In the genomic region with DNA sequence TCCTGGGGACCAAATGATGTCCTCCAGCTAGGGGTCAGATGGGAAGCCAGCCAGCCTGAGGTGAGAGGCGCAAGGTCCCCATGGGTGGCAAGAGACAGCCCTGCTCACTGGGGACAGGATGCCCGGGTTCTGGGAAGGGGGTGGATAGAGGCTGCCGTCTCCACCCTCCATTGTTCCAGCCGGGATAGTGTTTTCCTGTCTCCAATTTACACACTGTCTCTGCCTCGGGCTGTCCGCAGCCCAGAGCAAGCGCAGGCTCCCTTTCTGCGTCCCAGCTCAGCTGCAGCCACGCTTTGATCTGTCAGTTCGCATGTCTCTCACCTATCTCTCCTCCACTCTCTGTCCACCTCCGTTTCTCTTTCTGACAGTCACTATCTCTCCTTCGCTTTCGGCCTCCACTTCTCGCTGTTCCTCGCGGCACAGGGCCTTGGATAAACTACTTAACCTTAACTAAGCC, we compare ENCODE assay signal across 9 cellular contexts. TPM values are rescaled to one million over a fixed set of nuclear protein-coding genes. Genes with fewer than 3 reads are reported as not detected.
A peak's percentile ranks its signal among the peaks of the same experiment; 100 is the strongest.
DNase-seq lines count a peak whose midpoint lies in the region; ATAC-seq and TF ChIP-seq lines count a peak whose summit lies in the region.
"Had no signal": no experiment of that assay in that cellular context is flagged by ENCODE, and none has a peak within 500 bp of the region (broad histone marks: within the 10 kb centered on the region; RNA-seq: fewer than 3 reads in every experiment).

No MANE protein-coding gene starts in this region.

- TF ChIP-seq POLR2A in sigmoid colon (IDR thresholded peaks at IDR 0.05), result no peak

- intact Hi-C loops in sigmoid colon (cut with DNase I), result no loop called here

- H3K36me3 ChIP-seq in brain microvascular endothelial cell (replicated peaks) (peaks cover 28% of the 10 kb centered on the region), sigmoid colon (peaks cover 26 to 38% (median 33%) of the 10 kb centered on the region in 4 donors)

- in situ Hi-C loops in brain microvascular endothelial cell (cut with HindIII; ENCODE audit: low pct_ligation_motif_present, low sequenced_read_pairs), result loop anchor here (25.0 kb wide), 1 partner anchor 113 kb away; the partner anchor contains the start of genes EPO and POP7

- H3K4me1 ChIP-seq in sigmoid colon, result peaks cover 0 to 34% (median 33%) of the 10 kb centered on the region in 4 donors

- H3K27ac ChIP-seq in brain microvascular endothelial cell, result no peak overlapping the region
- H3K27ac ChIP-seq in sigmoid colon, result peak overlapping the region; percentile 85 to 92 (median 88)

- WGBS in sigmoid colon, 2 donors, result 11 to 46% methylated on average over 16 of the region's 16 CpGs

- H3K4me3 ChIP-seq in brain microvascular endothelial cell (ENCODE audit: low read depth, low read length) (peak overlapping the region; percentile 72), iPS-18c (ENCODE audit: insufficient read depth, low read depth, low read length) (peak overlapping the region; percentile 94), sigmoid colon (peak overlapping the region; percentile 74 to 84 (median 80))

- no peak for TF ChIP-seq EP300 in sigmoid colon (IDR thresholded peaks at IDR 0.05)

- H3K27me3 ChIP-seq in brain microvascular endothelial cell (replicated peaks), result no peaks in the 10 kb centered on the region
- H3K27me3 ChIP-seq in sigmoid colon, result no peaks in the 10 kb centered on the region

- ATAC-seq in HG02588 (IDR thresholded peaks at IDR 0.05; ENCODE audit: unreplicated experiment) (no peak), GM19455 (IDR thresholded peaks at IDR 0.05; ENCODE audit: unreplicated experiment) (no peak)

- DNase-seq in EH (ENCODE audit: low read depth) (peak; percentile 41), brain microvascular endothelial cell (no peak), sigmoid colon (no peak), NCI-H128 (lab: John Stamatoyannopoulos, UW; ENCODE audit: unreplicated experiment) (no peak)
- no peak for DNase-seq in activated CD4-positive, alpha-beta T cell treated with anti-CD3 and anti-CD28 coated beads for 4 hours
- DNase-seq: stimulated activated CD4-positive, alpha-beta T cell treated with anti-CD3 and anti-CD28 coated beads, Interleukin-2, amount 100 ng/mL, for 24 hours had no signal

- TF ChIP-seq CTCF in brain microvascular endothelial cell (IDR thresholded peaks at IDR 0.05; ENCODE audit: low read depth, low read length, missing control alignments) (no peak), sigmoid colon (IDR thresholded peaks at IDR 0.05) (no peak)

- H3K9me3 ChIP-seq in iPS-18c (ENCODE audit: control insufficient read depth, insufficient read depth, low read length), result no peaks in the 10 kb centered on the region
- H3K9me3 ChIP-seq in sigmoid colon, result no peaks in the 10 kb centered on the region

RNA-seq across cellular contexts. Expression of gene EPHB4, which starts 2.1 kb away (rescaled TPM):
- total RNA-seq in sigmoid colon, result 10 to 100 TPM; 23.9 to 35.5 (median 29.3) TPM
- 10 to 100 TPM in 2 of 3 donors, 1 to 10 TPM in 1; 5.1 to 29.1 (median 10.2) TPM for polyA plus RNA-seq in sigmoid colon

RNA-seq across cellular contexts. Expression of gene SLC12A9, which starts 27.3 kb away (rescaled TPM):
- total RNA-seq in sigmoid colon, result 10 to 100 TPM; 10.4 to 17.9 (median 14.8) TPM
- 10 to 100 TPM in 1 of 3 donors, 1 to 10 TPM in 2; 2.5 to 34.2 (median 4.2) TPM for polyA plus RNA-seq in sigmoid colon

RNA-seq across cellular contexts. Expression of gene TRIP6, which starts 41.9 kb away (rescaled TPM):
- total RNA-seq in sigmoid colon, result 10 to 100 TPM; 37.8 to 79.7 (median 51.1) TPM
- polyA plus RNA-seq in sigmoid colon, result 10 to 100 TPM; 12.0 to 45.9 (median 18.0) TPM

RNA-seq across cellular contexts. Expression of gene SRRT, which starts 49.7 kb away (rescaled TPM):
- total RNA-seq in sigmoid colon, result 10 to 100 TPM; 42.1 to 64.3 (median 51.4) TPM
- polyA plus RNA-seq in sigmoid colon, result 100 to 1,000 TPM in 1 of 3 donors, 10 to 100 TPM in 2; 31.8 to 106 (median 38.6) TPM
